8 cellular contexts compared by ENCODE assay signal in genomic region chr16:22813223-22813945, GRCh38. TPM values are rescaled to one million over a fixed set of nuclear protein-coding genes. Genes with fewer than 3 reads are reported as not detected.
A peak's percentile ranks its signal among the peaks of the same experiment; 100 is the strongest.
DNase-seq lines count a peak whose midpoint lies in the region; TF ChIP-seq lines count a peak whose summit lies in the region.

No MANE protein-coding gene starts in this region.

- TF ChIP-seq POLR2A in spleen (IDR thresholded peaks at IDR 0.05): no peak

- H3K4me1 ChIP-seq in HUES6 (ENCODE audit: control insufficient read depth, insufficient read depth, low read length): no peaks in the 10 kb centered on the region
- H3K4me1 ChIP-seq in iPS-18a (ENCODE audit: control insufficient read depth, low read depth, low read length): no peaks in the 10 kb centered on the region
- peaks cover 9 to 20% (median 13%) of the 10 kb centered on the region in 6 donors for H3K4me1 ChIP-seq in spleen

- no peak overlapping the region for H3K27ac ChIP-seq in HUES6 (ENCODE audit: low read depth, low read length)
- no peak overlapping the region for H3K27ac ChIP-seq in iPS-18a (ENCODE audit: low read length)
- no peak overlapping the region for H3K27ac ChIP-seq in spleen

- no peak overlapping the region for H3K9ac ChIP-seq in HUES6 (ENCODE audit: low read length)
- H3K9ac ChIP-seq in iPS-18a (ENCODE audit: low read length): no peak overlapping the region

- peak overlapping the region; percentile 36 for H3K4me3 ChIP-seq in AG10803 (ENCODE audit: low read length)
- peak overlapping the region; percentile 51 for H3K4me3 ChIP-seq in HUES6 (ENCODE audit: low read depth, low read length)
- peak overlapping the region; percentile 70 for H3K4me3 ChIP-seq in iPS-18a (ENCODE audit: low read length)
- H3K4me3 ChIP-seq in spleen: peak overlapping the region in 7 of 8 donors; percentile 10 to 53 (median 18)

- TF ChIP-seq CTCF in AG10803 (conservative IDR thresholded peaks at IDR 0.05; ENCODE audit: low read length) (peak; percentile 76), spleen (IDR thresholded peaks at IDR 0.05 in 8 of 11, conservative IDR thresholded peaks at IDR 0.05 in 3 of 11) (peak in 4 of 11 experiments; percentile 25 to 46 (median 44))

- DNase-seq in AG10803 (ENCODE audit: low read depth) (peak; percentile 23), amniotic epithelial cell (ENCODE audit: low read depth) (peak; percentile 1), spleen (no peak), HT-29 (ENCODE audit: low spot score) (no peak), amniotic stem cell (lab: John Stamatoyannopoulos, UW) (no peak), NCI-H146 treated with DMSO at 0.1 percent for 48 hours (lab: John Stamatoyannopoulos, UW; ENCODE audit: unreplicated experiment) (no peak)

- peaks cover 72% of the 10 kb centered on the region for H3K27me3 ChIP-seq in HUES6 (ENCODE audit: control insufficient read depth, insufficient read depth, low read length)
- H3K27me3 ChIP-seq in iPS-18a (ENCODE audit: control insufficient read depth, insufficient read depth, low read length): peaks cover 38% of the 10 kb centered on the region
- H3K27me3 ChIP-seq in spleen (replicated peaks in 1 of 7): peaks cover 0 to 84% (median 29%) of the 10 kb centered on the region in 7 donors

- WGBS in spleen, 5 donors: 3 to 9% (median 5%) methylated on average over 41 to 59 of the region's 59 CpGs

- intact Hi-C loops in spleen (cut with DNase I; ENCODE audit: low total_unique reads): no loop called here

- H3K36me3 ChIP-seq in HUES6 (ENCODE audit: control insufficient read depth, insufficient read depth, low read length) (no peaks in the 10 kb centered on the region), iPS-18a (ENCODE audit: control insufficient read depth, low read depth, low read length) (no peaks in the 10 kb centered on the region), spleen (no peaks in the 10 kb centered on the region)

- H3K9me3 ChIP-seq in HUES6 (ENCODE audit: control insufficient read depth, insufficient read depth, low read depth, low read length): no peaks in the 10 kb centered on the region
- no peaks in the 10 kb centered on the region for H3K9me3 ChIP-seq in iPS-18a (ENCODE audit: control insufficient read depth, low read depth, low read length)
- no peaks in the 10 kb centered on the region for H3K9me3 ChIP-seq in spleen

RNA-seq across cellular contexts. Expression of gene HS3ST2, which starts 0.6 kb away (rescaled TPM):
- under 1 TPM in 3 of 7 donors, not detected in 4; 0.19 to 0.27 (median 0.21) TPM for total RNA-seq in spleen
- 1 to 10 TPM in 1 of 3 donors, under 1 TPM in 1, not detected in 1; 0.09 to 2.7 TPM for polyA plus RNA-seq in spleen
- total RNA-seq in HT-29 (2014; rRNA removed; shearing (Covaris generic)): not detected in 2 replicates

Comparison
In these comparisons a context has a peak if more than half of its experiments do, and no peak if none do; other contexts are left out.
1. DNase-seq: peak in AG10803 (single experiment) and amniotic epithelial cell (single experiment); none in spleen (single experiment), HT-29 (single experiment), amniotic stem cell (single experiment) and NCI-H146 treated with DMSO at 0.1 percent for 48 hours (single experiment).
2. H3K4me3 ChIP-seq: peak in every context shown above with its lines; median percentile 70 in iPS-18a; 51 in HUES6; 36 in AG10803; 18 in spleen.